ENCODE assay signal across 14 cellular contexts in genomic region chr16:17939723-17940122, GRCh38.
DNase-seq lines count a peak whose midpoint lies in the region; ATAC-seq and TF ChIP-seq lines count a peak whose summit lies in the region.
"Had no signal": no experiment of that assay in that cellular context is flagged by ENCODE, and none has a peak within 500 bp of the region (broad histone marks: within the 10 kb centered on the region; RNA-seq: fewer than 3 reads in every experiment).

No MANE protein-coding gene starts in this region.

- intact Hi-C loops in mammary epithelial cell (cut with micrococcal nuclease), result no loop called here
- intact Hi-C loops in activated CD8-positive, alpha-beta T cell treated with anti-CD3 and anti-CD28 coated beads for 36 hours (cut with micrococcal nuclease), result no loop called here

- H3K4me3 ChIP-seq in Karpas-422 (ENCODE audit: low read length), result peak overlapping the region; percentile 69
- no peak overlapping the region for H3K4me3 ChIP-seq in mammary epithelial cell (replicated peaks in 1 of 3; ENCODE audit: insufficient read depth in 1 of 3, low read depth in 2 of 3, low read length in 3 of 3)
- H3K4me3 ChIP-seq: right atrium auricular region, suprapubic skin had no signal

- WGBS in mammary epithelial cell (ENCODE audit: low coverage, missing lambda C conversion rate), result 49% methylated on average over 4 of the region's 4 CpGs

- peak; percentile 92 for DNase-seq in Karpas-422
- peak; percentile 5 for DNase-seq in left kidney (ENCODE audit: low read depth, low spot score)
- DNase-seq in mammary epithelial cell, result no peak
- no peak for DNase-seq in activated CD8-positive, alpha-beta T cell treated with anti-CD3 and anti-CD28 coated beads for 36 hours
- no peak for DNase-seq in T-cell
- no peak for DNase-seq in NCI-H1930 (lab: John Stamatoyannopoulos, UW)
- DNase-seq: activated CD4-positive, CD25-positive, alpha-beta regulatory T cell treated with anti-CD3 and anti-CD28 coated beads, Interleukin-2, amount 50 U/mL, for 72 hours; activated gamma-delta T cell; central memory CD4-positive, alpha-beta T cell; NCI-H510A had no signal

- POLR2A ChIA-PET in activated CD8-positive, alpha-beta T cell treated with anti-CD3 and anti-CD28 coated beads for 36 hours (lab: Charles Lee), result no interaction called here
- POLR2A ChIA-PET in T-cell (lab: Charles Lee), result interaction anchor here in 1 of 2 donors (0.5 kb wide), 1 partner anchor 147 kb away, joined by 6 read pairs; no protein-coding TSS in a partner anchor

- peak overlapping the region; percentile 98 for H3K4me2 ChIP-seq in Karpas-422 (ENCODE audit: low read depth, low read length, poor library complexity, severe bottlenecking)
- no peak overlapping the region for H3K4me2 ChIP-seq in mammary epithelial cell (ENCODE audit: insufficient read depth, low read depth, low read length)

- H3K9ac ChIP-seq in Karpas-422 (ENCODE audit: low read length) (peak overlapping the region; percentile 77), mammary epithelial cell (ENCODE audit: insufficient read depth, low read length) (no peak overlapping the region)

- H3K9me3 ChIP-seq in Karpas-422 (ENCODE audit: low read length), result no peaks in the 10 kb centered on the region
- H3K9me3 ChIP-seq in mammary epithelial cell (replicated peaks; ENCODE audit: insufficient read depth, low read length), result peaks cover 16% of the 10 kb centered on the region
- H3K9me3 ChIP-seq: right atrium auricular region, suprapubic skin had no signal

- H2AFZ ChIP-seq in Karpas-422 (ENCODE audit: low read length), result peak overlapping the region; percentile 90; the same call in 1 of the 2 replicates
- H2AFZ ChIP-seq in mammary epithelial cell (ENCODE audit: low read depth, low read length), result no peak overlapping the region

- no peaks in the 10 kb centered on the region for H3K9me3 Mint-ChIP-seq in activated CD8-positive, alpha-beta T cell treated with anti-CD3 and anti-CD28 coated beads for 36 hours
- H3K9me3 Mint-ChIP-seq in T-cell, result no peaks in the 10 kb centered on the region

- no peak overlapping the region for H3K27ac Mint-ChIP-seq in activated CD8-positive, alpha-beta T cell treated with anti-CD3 and anti-CD28 coated beads for 36 hours
- H3K27ac Mint-ChIP-seq in T-cell, result no peak overlapping the region

- in situ Hi-C loops in mammary epithelial cell (cut with MboI; ENCODE audit: low sequenced_read_pairs in 2 of 2), result no loop called here

- H3K4me1 ChIP-seq in Karpas-422 (ENCODE audit: low read length) (peaks cover 70% of the 10 kb centered on the region), mammary epithelial cell (ENCODE audit: insufficient read depth, low read length) (no peaks in the 10 kb centered on the region)
- H3K4me1 ChIP-seq: right atrium auricular region, suprapubic skin had no signal

- H3K79me2 ChIP-seq in Karpas-422 (ENCODE audit: low read length), result no peaks in the 10 kb centered on the region
- H3K79me2 ChIP-seq in mammary epithelial cell (ENCODE audit: insufficient read depth, low read length), result no peaks in the 10 kb centered on the region

- BruUV-seq in mammary epithelial cell (replicated peaks; lab: Mats Ljungman, UMichigan), result no TSS peak

- no peak for TF ChIP-seq CTCF in mammary epithelial cell (conservative IDR thresholded peaks at IDR 0.05 in 1 of 2, IDR thresholded peaks at IDR 0.05 in 1 of 2; ENCODE audit: extremely low read depth in 1 of 2, insufficient read depth in 1 of 2, low read depth in 1 of 2, low read length in 2 of 2)
- TF ChIP-seq CTCF in activated CD8-positive, alpha-beta T cell treated with anti-CD3 and anti-CD28 coated beads for 36 hours (IDR thresholded peaks at IDR 0.05), result no peak

- dilution Hi-C loops in mammary epithelial cell (cut with HindIII; ENCODE audit: low sequenced_read_pairs), result no loop called here

- H3K27me3 Mint-ChIP-seq in activated CD8-positive, alpha-beta T cell treated with anti-CD3 and anti-CD28 coated beads for 36 hours, result peaks cover 5% of the 10 kb centered on the region
- peaks cover 0 to 9% of the 10 kb centered on the region in 2 donors for H3K27me3 Mint-ChIP-seq in T-cell

- H4K20me1 ChIP-seq in Karpas-422 (ENCODE audit: insufficient read depth, low read depth, low read length), result no peaks in the 10 kb centered on the region
- no peaks in the 10 kb centered on the region for H4K20me1 ChIP-seq in mammary epithelial cell (ENCODE audit: insufficient read depth, low read length)

- peak overlapping the region; percentile 100 for H3K27ac ChIP-seq in Karpas-422 (ENCODE audit: low read length)
- no peak overlapping the region for H3K27ac ChIP-seq in mammary epithelial cell (ENCODE audit: insufficient read depth, low read depth, low read length)
- H3K27ac ChIP-seq: right atrium auricular region, suprapubic skin had no signal

- ATAC-seq in HG02678 (IDR thresholded peaks at IDR 0.05; ENCODE audit: unreplicated experiment) (peak; percentile 60), T-cell (replicated peaks in 1 of 4) (no peak)
- ATAC-seq in activated CD8-positive, alpha-beta T cell treated with anti-CD3 and anti-CD28 coated beads for 36 hours, result no peak

- H3K36me3 Mint-ChIP-seq in activated CD8-positive, alpha-beta T cell treated with anti-CD3 and anti-CD28 coated beads for 36 hours (ENCODE audit: low read depth), result no peaks in the 10 kb centered on the region
- H3K36me3 Mint-ChIP-seq in T-cell, result no peaks in the 10 kb centered on the region

- no peak overlapping the region for H3K4me3 Mint-ChIP-seq in activated CD8-positive, alpha-beta T cell treated with anti-CD3 and anti-CD28 coated beads for 36 hours
- H3K4me3 Mint-ChIP-seq in T-cell, result peak overlapping the region in 1 of 3 donors; percentile 37

- H3K4me1 Mint-ChIP-seq in activated CD8-positive, alpha-beta T cell treated with anti-CD3 and anti-CD28 coated beads for 36 hours (ENCODE audit: low read depth), result peaks cover 12% of the 10 kb centered on the region
- H3K4me1 Mint-ChIP-seq in T-cell, result peaks cover 0 to 14% (median 13%) of the 10 kb centered on the region in 3 donors

- no peaks in the 10 kb centered on the region for H3K27me3 ChIP-seq in Karpas-422 (ENCODE audit: low read length)
- no peaks in the 10 kb centered on the region for H3K27me3 ChIP-seq in mammary epithelial cell (ENCODE audit: insufficient read depth, low read length)
- H3K27me3 ChIP-seq: right atrium auricular region, suprapubic skin had no signal

- H3K36me3 ChIP-seq in Karpas-422 (ENCODE audit: insufficient read depth, low read length), result no peaks in the 10 kb centered on the region
- H3K36me3 ChIP-seq in mammary epithelial cell (ENCODE audit: insufficient read depth, low read length), result no peaks in the 10 kb centered on the region
- H3K36me3 ChIP-seq: right atrium auricular region, suprapubic skin had no signal

- H3K9me2 ChIP-seq in Karpas-422 (replicated peaks; ENCODE audit: insufficient read depth, low read length), result no peaks in the 10 kb centered on the region

- CTCF ChIA-PET in mammary epithelial cell (lab: Charles Lee; ENCODE audit: low non-redundant PET), result no interaction called here
- CTCF ChIA-PET in activated CD8-positive, alpha-beta T cell treated with anti-CD3 and anti-CD28 coated beads for 36 hours (lab: Charles Lee), result no interaction called here
- CTCF ChIA-PET in T-cell (lab: Charles Lee), result no interaction called here

- TF ChIP-seq POLR2A in GM19099 (IDR thresholded peaks at IDR 0.05; ENCODE audit: extremely low read depth, insufficient read length, low read depth), result peak; percentile 26

Comparison
In these comparisons a context has a peak if more than half of its experiments do, and no peak if none do; other contexts are left out.
1. DNase-seq: peak in Karpas-422 (single experiment) and left kidney (single experiment); none in mammary epithelial cell (single experiment), activated CD8-positive, alpha-beta T cell treated with anti-CD3 and anti-CD28 coated beads for 36 hours (single experiment), T-cell (0 of 34) and NCI-H1930 (0 of 2).